In the genomic region with DNA sequence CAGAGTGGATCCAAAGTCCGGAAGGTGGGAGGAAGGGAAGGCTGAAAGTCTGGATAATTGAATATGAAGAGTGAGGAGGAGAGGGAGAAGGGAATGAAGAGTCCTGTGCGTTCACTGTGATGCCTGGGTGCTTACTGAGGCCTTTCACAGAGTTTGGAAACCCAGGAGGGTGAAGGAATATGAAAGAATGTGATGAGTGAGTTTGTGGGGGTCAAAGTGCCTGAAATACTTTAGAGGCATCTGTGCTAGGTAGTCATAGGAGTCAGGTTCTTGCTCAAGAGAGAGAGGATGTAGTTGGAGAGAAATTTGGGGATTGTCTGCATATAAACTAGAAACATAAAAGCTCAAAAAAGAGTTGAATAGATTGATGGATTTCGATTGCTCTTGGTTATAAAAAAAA, we compare ENCODE assay signal across 1 cellular context.
TF ChIP-seq lines count a peak whose summit lies in the region.

No MANE protein-coding gene starts in this region.

TF ChIP-seq in IMR-90, 13 proteins besides CTCF, POLR2A, EP300 and RAD21:
- TF ChIP-seq MAFK (IDR thresholded peaks at IDR 0.05; ENCODE audit: low read depth, low read length) (no peak), MXI1 (IDR thresholded peaks at IDR 0.05; ENCODE audit: borderline replicate concordance, low read depth, low read length) (no peak)
- TF ChIP-seq, protein P1, sequence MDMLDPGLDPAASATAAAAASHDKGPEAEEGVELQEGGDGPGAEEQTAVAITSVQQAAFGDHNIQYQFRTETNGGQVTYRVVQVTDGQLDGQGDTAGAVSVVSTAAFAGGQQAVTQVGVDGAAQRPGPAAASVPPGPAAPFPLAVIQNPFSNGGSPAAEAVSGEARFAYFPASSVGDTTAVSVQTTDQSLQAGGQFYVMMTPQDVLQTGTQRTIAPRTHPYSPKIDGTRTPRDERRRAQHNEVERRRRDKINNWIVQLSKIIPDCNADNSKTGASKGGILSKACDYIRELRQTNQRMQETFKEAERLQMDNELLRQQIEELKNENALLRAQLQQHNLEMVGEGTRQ (IDR thresholded peaks at IDR 0.05; ENCODE audit: low read depth, low read length): no peak
